Comparison of ENCODE assay signal across 19 cellular contexts in the genomic region with DNA sequence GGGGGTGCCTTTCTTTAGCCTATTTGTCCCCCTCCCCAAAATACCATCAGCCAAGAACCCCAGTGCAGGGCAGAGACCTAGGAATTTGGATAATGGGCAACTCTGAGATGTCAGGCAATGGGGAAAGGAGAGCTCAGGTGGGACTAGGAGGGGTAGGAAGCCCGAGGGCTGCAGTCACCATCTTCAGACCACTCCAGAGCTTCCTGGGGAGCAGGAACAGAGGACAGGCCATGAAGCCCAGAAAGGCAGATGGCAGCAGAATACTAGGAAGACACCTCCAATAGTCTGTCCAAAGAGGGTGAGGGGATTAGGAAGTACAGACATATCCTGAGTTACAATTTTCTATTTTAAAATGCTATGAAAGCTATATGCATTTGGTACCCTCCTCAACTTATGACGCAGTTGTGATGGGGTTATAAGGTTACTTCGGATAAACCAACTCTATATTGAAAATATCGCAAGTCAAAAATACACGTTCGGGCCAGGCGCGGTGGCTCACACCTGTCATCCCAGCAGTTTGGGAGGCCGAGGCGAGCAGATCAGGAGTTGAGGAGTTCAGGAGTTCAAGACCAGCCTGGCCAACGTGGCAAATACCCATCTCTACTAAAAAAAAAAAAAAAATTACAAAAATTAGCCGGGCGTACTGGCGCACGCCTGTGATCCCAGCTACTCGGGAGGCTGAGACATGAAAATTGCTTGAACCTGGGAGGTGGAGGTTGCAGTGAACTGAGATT. TPM values are rescaled to one million over a fixed set of nuclear protein-coding genes. Genes with fewer than 3 reads are reported as not detected.
DNase-seq lines count a peak whose midpoint lies in the region; ATAC-seq and TF ChIP-seq lines count a peak whose summit lies in the region.
"Had no signal": no experiment of that assay in that cellular context is flagged by ENCODE, and none has a peak within 500 bp of the region (broad histone marks: within the 10 kb centered on the region; RNA-seq: fewer than 3 reads in every experiment).

No MANE protein-coding gene starts in this region.

- H3K27me3 Mint-ChIP-seq in chondrocyte (ENCODE audit: low read depth) (no peaks in the 10 kb centered on the region), nephron (ENCODE audit: low read depth) (peaks cover 3% of the 10 kb centered on the region)

- H3K27ac Mint-ChIP-seq in chondrocyte (ENCODE audit: unreplicated experiment) (peak overlapping the region; percentile 96), nephron (peak overlapping the region; percentile 94)
- H3K27ac Mint-ChIP-seq: activated B cell treated with CpG ODN at 0.5 μM for 24 hours; activated CD8-positive, alpha-beta T cell treated with anti-CD3 and anti-CD28 coated beads, Interleukin-2, amount 10 ng/mL, durations not matched to agents 7 days and 5 days; activated T-helper 1 cell treated with anti-CD3 and anti-CD28 coated beads, Interleukin-12 subunit alpha, Interleukin-12 subunit beta, Interleukin-2, Interleukin-4 antibody, amounts not matched to agents 30 ng/mL and 10 ng/mL and 1 ng/mL, durations not matched to agents 14 hours and 24 hours and 36 hours; T-helper 17 cell had no signal

- H3K36me3 ChIP-seq in BLaER1 (no peaks in the 10 kb centered on the region), subcutaneous abdominal adipose tissue (ENCODE audit: control insufficient read depth in 5 of 5, insufficient read depth in 5 of 5, low read length in 5 of 5) (peaks cover 0 to 56% (median 33%) of the 10 kb centered on the region in 5 donors)
- H3K36me3 ChIP-seq: pancreas had no signal

- no peak for DNase-seq in chondrocyte (ENCODE audit: low spot score)
- no peak for DNase-seq in NCI-H524 treated with DMSO at 0.1 percent for 48 hours (lab: John Stamatoyannopoulos, UW)
- no peak for DNase-seq in activated T-cell treated with anti-CD3 and anti-CD28 coated beads, Interleukin-2, amount 50 U/mL, for 1 hour
- no peak for DNase-seq in sciatic nerve (ENCODE audit: low spot score)
- DNase-seq in activated gamma-delta T cell (lab: John Stamatoyannopoulos, UW) = no peak
- DNase-seq: activated B cell treated with CpG ODN at 0.5 μM for 24 hours; activated CD8-positive, alpha-beta T cell treated with anti-CD3 and anti-CD28 coated beads, Interleukin-2, amount 10 ng/mL, durations not matched to agents 7 days and 5 days; KG1; midbrain; NCI-H1105; NCI-H2227 treated with DMSO at 0.1 percent for 48 hours; pancreas; stimulated activated CD4-positive, alpha-beta T cell treated with anti-CD3 and anti-CD28 coated beads, Interleukin-12 subunit alpha, Interleukin-12 subunit beta, amount 100 ng/mL, for 4 hours; stimulated activated naive CD4-positive, alpha-beta T cell; T-helper 17 cell had no signal

- intact Hi-C loops in sciatic nerve (cut with DNase I) = no loop called here

- ATAC-seq in sciatic nerve = no peak
- ATAC-seq: activated CD8-positive, alpha-beta T cell treated with anti-CD3 and anti-CD28 coated beads, Interleukin-2, amount 10 ng/mL, durations not matched to agents 7 days and 5 days; T-helper 17 cell had no signal

- no peaks in the 10 kb centered on the region for H3K9me3 ChIP-seq in BLaER1
- no peaks in the 10 kb centered on the region for H3K9me3 ChIP-seq in subcutaneous abdominal adipose tissue (ENCODE audit: control insufficient read depth in 5 of 5, low read length in 5 of 5)
- H3K9me3 ChIP-seq: pancreas had no signal

- H3K4me2 ChIP-seq in BLaER1 = peak overlapping the region; percentile 52; the same call in 1 of the 2 replicates

- H3K4me1 Mint-ChIP-seq in chondrocyte (ENCODE audit: low read depth) (peaks cover 91% of the 10 kb centered on the region), nephron (peaks cover 62% of the 10 kb centered on the region)
- H3K4me1 Mint-ChIP-seq: activated B cell treated with CpG ODN at 0.5 μM for 24 hours had no signal

- H3K4me3 Mint-ChIP-seq in chondrocyte (ENCODE audit: unreplicated experiment) = peak overlapping the region; percentile 100
- H3K4me3 Mint-ChIP-seq in nephron = peak overlapping the region; percentile 49 to 69 (median 50)
- H3K4me3 Mint-ChIP-seq: activated B cell treated with CpG ODN at 0.5 μM for 24 hours; activated CD8-positive, alpha-beta T cell treated with anti-CD3 and anti-CD28 coated beads, Interleukin-2, amount 10 ng/mL, durations not matched to agents 7 days and 5 days; activated T-helper 1 cell treated with anti-CD3 and anti-CD28 coated beads, Interleukin-12 subunit alpha, Interleukin-12 subunit beta, Interleukin-2, Interleukin-4 antibody, amounts not matched to agents 30 ng/mL and 10 ng/mL and 1 ng/mL, durations not matched to agents 14 hours and 24 hours and 36 hours; T-helper 17 cell had no signal

- peaks cover 28% of the 10 kb centered on the region for H3K4me1 ChIP-seq in BLaER1
- H3K4me1 ChIP-seq in subcutaneous abdominal adipose tissue (ENCODE audit: control insufficient read depth in 5 of 5, insufficient read depth in 5 of 5, low read length in 5 of 5) = peaks cover 14 to 99% (median 90%) of the 10 kb centered on the region in 5 donors
- H3K4me1 ChIP-seq: pancreas had no signal

- H3K36me3 Mint-ChIP-seq in chondrocyte (ENCODE audit: low read depth) (peaks cover 75% of the 10 kb centered on the region), nephron (ENCODE audit: low read depth) (peaks cover 21% of the 10 kb centered on the region)

- no peaks in the 10 kb centered on the region for H4K20me1 ChIP-seq in BLaER1

- H3K9me3 Mint-ChIP-seq in chondrocyte (ENCODE audit: low read depth) = no peaks in the 10 kb centered on the region
- H3K9me3 Mint-ChIP-seq in nephron = no peaks in the 10 kb centered on the region
- H3K9me3 Mint-ChIP-seq: activated B cell treated with CpG ODN at 0.5 μM for 24 hours; activated T-helper 1 cell treated with anti-CD3 and anti-CD28 coated beads, Interleukin-12 subunit alpha, Interleukin-12 subunit beta, Interleukin-2, Interleukin-4 antibody, amounts not matched to agents 30 ng/mL and 10 ng/mL and 1 ng/mL, durations not matched to agents 14 hours and 24 hours and 36 hours had no signal

- H3K27ac ChIP-seq in BLaER1 = no peak overlapping the region
- peak overlapping the region; percentile 97 for H3K27ac ChIP-seq in subcutaneous abdominal adipose tissue (ENCODE audit: low read depth, low read length)

- no peaks in the 10 kb centered on the region for H3K27me3 ChIP-seq in BLaER1
- no peaks in the 10 kb centered on the region for H3K27me3 ChIP-seq in subcutaneous abdominal adipose tissue (ENCODE audit: control insufficient read depth in 5 of 5, insufficient read depth in 4 of 5, low read length in 5 of 5)
- H3K27me3 ChIP-seq: pancreas had no signal

- H3K4me3 ChIP-seq in BLaER1 (no peak overlapping the region), subcutaneous abdominal adipose tissue (ENCODE audit: low read depth in 1 of 5, low read length in 5 of 5) (peak overlapping the region in 4 of 5 donors; percentile 2 to 65 (median 40))
- H3K4me3 ChIP-seq: pancreas had no signal

- H3K9ac ChIP-seq in BLaER1 = no peak overlapping the region
- H3K9ac ChIP-seq in subcutaneous abdominal adipose tissue (ENCODE audit: low read length in 5 of 5) = peak overlapping the region in 4 of 5 donors; percentile 34 to 63 (median 50)

- no peak for TF ChIP-seq CTCF in chondrocyte (IDR thresholded peaks at IDR 0.05)
- TF ChIP-seq CTCF in nephron (IDR thresholded peaks at IDR 0.05; ENCODE audit: unreplicated experiment in 3 of 3) = no peak

RNA-seq across cellular contexts. Expression of gene IL17B, which starts 34.6 kb away (rescaled TPM):
- total RNA-seq in chondrocyte = 1.1 to 4.6 TPM (median 3.4 TPM) in 3 replicates
- 51.7 TPM for total RNA-seq in sciatic nerve
- total RNA-seq: activated B cell treated with CpG ODN at 0.5 μM for 24 hours; activated CD8-positive, alpha-beta T cell treated with anti-CD3 and anti-CD28 coated beads, Interleukin-2, amount 10 ng/mL, durations not matched to agents 7 days and 5 days; activated T-helper 1 cell treated with anti-CD3 and anti-CD28 coated beads, Interleukin-12 subunit alpha, Interleukin-12 subunit beta, Interleukin-2, Interleukin-4 antibody, amounts not matched to agents 30 ng/mL and 10 ng/mL and 1 ng/mL, durations not matched to agents 14 hours and 24 hours and 36 hours; pancreas; T-helper 17 cell had no signal

RNA-seq across cellular contexts. Expression of gene PCYOX1L, which starts 55.8 kb away (rescaled TPM):
- total RNA-seq in chondrocyte = 7.1 to 11.1 TPM (median 7.3 TPM) in 3 replicates
- total RNA-seq in sciatic nerve = 10.8 TPM
